12 cellular contexts compared by ENCODE assay signal in genomic region chr2:177352441-177353070, GRCh38. TPM values are rescaled to one million over a fixed set of nuclear protein-coding genes. Genes with fewer than 3 reads are reported as not detected.
DNase-seq lines count a peak whose midpoint lies in the region; ATAC-seq and TF ChIP-seq lines count a peak whose summit lies in the region.
"Had no signal": no experiment of that assay in that cellular context is flagged by ENCODE, and none has a peak within 500 bp of the region (broad histone marks: within the 10 kb centered on the region; RNA-seq: fewer than 3 reads in every experiment).

No MANE protein-coding gene starts in this region.

- no peaks in the 10 kb centered on the region for H3K36me3 ChIP-seq in CD8-positive, alpha-beta T cell (ENCODE audit: insufficient read depth, low read length)
- H3K36me3 ChIP-seq in smooth muscle cell (ENCODE audit: low read depth) = no peaks in the 10 kb centered on the region

- no peaks in the 10 kb centered on the region for H3K9me3 Mint-ChIP-seq in CD8-positive, alpha-beta T cell
- H3K9me3 Mint-ChIP-seq: CD4-positive, alpha-beta memory T cell had no signal

- peak overlapping the region; percentile 46 for H3K27ac Mint-ChIP-seq in CD8-positive, alpha-beta T cell

- H4K20me1 ChIP-seq in smooth muscle cell (ENCODE audit: low read depth) = no peaks in the 10 kb centered on the region

- peaks cover 8% of the 10 kb centered on the region for H3K4me1 Mint-ChIP-seq in CD8-positive, alpha-beta T cell (ENCODE audit: low read depth)

- H3K9me3 ChIP-seq in CD8-positive, alpha-beta T cell (ENCODE audit: low read length) = no peaks in the 10 kb centered on the region
- no peaks in the 10 kb centered on the region for H3K9me3 ChIP-seq in smooth muscle cell (replicated peaks; ENCODE audit: low read depth)
- H3K9me3 ChIP-seq: body of pancreas had no signal

- CTCF ChIA-PET in CD8-positive, alpha-beta T cell (lab: Charles Lee) = interaction anchor here (1.2 to 2.1 kb wide), 2 partner anchors 17 to 196 kb away, joined by 3 to 11 read pairs; no protein-coding TSS in a partner anchor

- no peaks in the 10 kb centered on the region for H3K36me3 Mint-ChIP-seq in CD8-positive, alpha-beta T cell

- H3K4me3 Mint-ChIP-seq in CD8-positive, alpha-beta T cell = no peak overlapping the region
- H3K4me3 Mint-ChIP-seq: CD4-positive, alpha-beta memory T cell had no signal

- H3F3A ChIP-seq in smooth muscle cell (ENCODE audit: low read depth) = peaks cover 4% of the 10 kb centered on the region

- intact Hi-C loops in CD8-positive, alpha-beta T cell (cut with DNase I, micrococcal nuclease) = loop anchor here in 1 of 2 experiments (5.0 kb wide), 1 partner anchor 35 kb away; no protein-coding TSS in a partner anchor

- 78% methylated on average over 3 of the region's 3 CpGs for WGBS in smooth muscle cell (ENCODE audit: low lambda C conversion rate)

- H3K27me3 Mint-ChIP-seq in CD8-positive, alpha-beta T cell (ENCODE audit: low read depth) = no peaks in the 10 kb centered on the region
- H3K27me3 Mint-ChIP-seq: CD4-positive, alpha-beta memory T cell had no signal

- no peak overlapping the region for H2AFZ ChIP-seq in smooth muscle cell (ENCODE audit: low read depth)

- no peaks in the 10 kb centered on the region for H3K79me2 ChIP-seq in smooth muscle cell (ENCODE audit: low read depth)

- no peaks in the 10 kb centered on the region for H3K27me3 ChIP-seq in CD8-positive, alpha-beta T cell (ENCODE audit: insufficient read depth, low read length)
- H3K27me3 ChIP-seq in foreskin keratinocyte (no peaks in the 10 kb centered on the region), smooth muscle cell (ENCODE audit: low read depth) (no peaks in the 10 kb centered on the region)
- H3K27me3 ChIP-seq: body of pancreas had no signal

- no peak for TF ChIP-seq CTCF in CD8-positive, alpha-beta T cell (IDR thresholded peaks at IDR 0.05)
- TF ChIP-seq CTCF in foreskin keratinocyte (conservative IDR thresholded peaks at IDR 0.05) (no peak), smooth muscle cell (IDR thresholded peaks at IDR 0.05; ENCODE audit: borderline replicate concordance, insufficient read depth, poor library complexity, severe bottlenecking) (no peak)

- ATAC-seq in CD8-positive, alpha-beta T cell = no peak
- ATAC-seq in SK-N-SH treated with all-trans-retinoic acid at 6 μM for 48 hours = peak; percentile 22; the same call in 2 of the 3 replicates
- peak; percentile 22 for ATAC-seq in foreskin keratinocyte
- no peak for ATAC-seq in GM19395 (IDR thresholded peaks at IDR 0.05; ENCODE audit: unreplicated experiment)
- ATAC-seq in GM18519 (IDR thresholded peaks at IDR 0.05; ENCODE audit: low FRiP score, unreplicated experiment) = no peak

- no peaks in the 10 kb centered on the region for H3K4me1 ChIP-seq in CD8-positive, alpha-beta T cell (ENCODE audit: insufficient read depth, low read length)
- H3K4me1 ChIP-seq in foreskin keratinocyte (peaks cover 10% of the 10 kb centered on the region), smooth muscle cell (ENCODE audit: low read depth) (no peaks in the 10 kb centered on the region)

- DNase-seq in CD8-positive, alpha-beta T cell = no peak
- DNase-seq in foreskin keratinocyte (no peak), pons (ENCODE audit: low spot score) (peak; percentile 61), smooth muscle cell (lab: John Stamatoyannopoulos, UW; ENCODE audit: unreplicated experiment) (no peak)
- no peak for DNase-seq in stimulated activated CD4-positive, alpha-beta T cell treated with anti-CD3 and anti-CD28 coated beads, Interleukin-4, amount 100 ng/mL, for 1 hour
- DNase-seq: CD4-positive, alpha-beta memory T cell; NCI-H345; stimulated activated CD4-positive, alpha-beta T cell treated with anti-CD3 and anti-CD28 coated beads, Interleukin-12 subunit alpha, Interleukin-12 subunit beta, amount 100 ng/mL, for 4 hours had no signal

- H3K4me2 ChIP-seq in smooth muscle cell = no peak overlapping the region

- no peak overlapping the region for H3K27ac ChIP-seq in CD8-positive, alpha-beta T cell (ENCODE audit: low read depth, low read length)
- H3K27ac ChIP-seq in foreskin keratinocyte (peak overlapping the region; percentile 81), smooth muscle cell (ENCODE audit: low read depth) (no peak overlapping the region)

- H3K9ac ChIP-seq in smooth muscle cell (ENCODE audit: low read depth) = no peak overlapping the region

- no peak overlapping the region for H3K4me3 ChIP-seq in CD8-positive, alpha-beta T cell (ENCODE audit: low read depth, low read length)
- H3K4me3 ChIP-seq in smooth muscle cell = no peak overlapping the region
- H3K4me3 ChIP-seq: body of pancreas had no signal

- POLR2A ChIA-PET in CD8-positive, alpha-beta T cell (lab: Charles Lee) = no interaction called here

TF ChIP-seq in SK-N-SH treated with all-trans-retinoic acid at 6 μM for 48 hours, 23 proteins besides CTCF, POLR2A, EP300 and RAD21:
- TF ChIP-seq CSRNP3 (CRISPR knock-in tag; IDR thresholded peaks at IDR 0.05) (no peak), TCF4 (CRISPR knock-in tag; IDR thresholded peaks at IDR 0.05; ENCODE audit: borderline replicate concordance) (no peak), TSHZ2 (CRISPR knock-in tag; IDR thresholded peaks at IDR 0.05) (no peak), OSR1 (CRISPR knock-in tag; IDR thresholded peaks at IDR 0.05) (no peak), CREB5 (CRISPR knock-in tag; IDR thresholded peaks at IDR 0.05; ENCODE audit: low read depth) (no peak), ZNF70 (CRISPR knock-in tag; IDR thresholded peaks at IDR 0.05) (no peak), ZNF565 (CRISPR knock-in tag; conservative IDR thresholded peaks at IDR 0.05; ENCODE audit: low read depth) (no peak), GLIS3 (CRISPR knock-in tag; IDR thresholded peaks at IDR 0.05) (no peak), BACH2 (CRISPR knock-in tag; IDR thresholded peaks at IDR 0.05; ENCODE audit: borderline replicate concordance) (no peak), CSDC2 (CRISPR knock-in tag; IDR thresholded peaks at IDR 0.05) (no peak)

RNA-seq across cellular contexts. Expression of gene AGPS, which starts 40.0 kb away (rescaled TPM):
- 10 to 100 TPM; 19.2 to 23.8 TPM for total RNA-seq in CD8-positive, alpha-beta T cell
- total RNA-seq in foreskin keratinocyte = 32.2 and 35.7 TPM in 2 replicates
- 6.5 and 8.2 TPM in 2 replicates for polyA plus RNA-seq in foreskin keratinocyte
- 40.1 and 41.4 TPM in 2 replicates for total RNA-seq in smooth muscle cell
- polyA plus RNA-seq in smooth muscle cell = 16.8 and 19.5 TPM in 2 replicates

Comparison
In these comparisons a context has a peak if more than half of its experiments do, and no peak if none do; other contexts are left out.
1. ATAC-seq: peak in SK-N-SH treated with all-trans-retinoic acid at 6 μM for 48 hours (single experiment) and foreskin keratinocyte (single experiment); none in CD8-positive, alpha-beta T cell (single experiment), GM19395 (single experiment) and GM18519 (single experiment).